16 cellular contexts compared by ENCODE assay signal in the genomic region with DNA sequence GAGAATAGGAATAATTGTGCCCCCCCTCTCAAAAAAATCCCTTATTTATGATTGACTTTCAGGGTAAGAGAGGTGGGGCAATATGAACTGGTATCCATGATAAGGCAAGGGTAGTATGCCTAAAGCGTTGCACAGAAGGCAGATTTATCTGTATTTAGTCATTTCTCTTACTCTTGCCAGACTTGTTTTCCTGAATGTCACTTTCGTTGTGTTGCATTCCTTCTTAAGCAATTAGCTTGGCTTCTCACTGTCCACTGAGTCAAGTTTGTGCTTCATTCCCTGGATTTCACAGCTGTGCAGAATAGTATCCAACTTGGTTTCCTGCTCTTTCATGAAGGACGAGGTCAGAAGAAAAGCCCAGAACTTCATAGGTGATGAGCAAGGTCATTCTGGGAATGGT.
A peak's percentile ranks its signal among the peaks of the same experiment; 100 is the strongest.
DNase-seq lines count a peak whose midpoint lies in the region; ATAC-seq and TF ChIP-seq lines count a peak whose summit lies in the region.
"Had no signal": no experiment of that assay in that cellular context is flagged by ENCODE, and none has a peak within 500 bp of the region (broad histone marks: within the 10 kb centered on the region; RNA-seq: fewer than 3 reads in every experiment).

No MANE protein-coding gene starts in this region.

- H3K9me3 Mint-ChIP-seq in activated CD8-positive, alpha-beta T cell treated with anti-CD3 and anti-CD28 coated beads, Interleukin-2, amount 10 ng/mL, durations not matched to agents 7 days and 5 days (ENCODE audit: insufficient read depth): no peaks in the 10 kb centered on the region

- H3K4me3 Mint-ChIP-seq in T-helper 17 cell: no peak overlapping the region
- H3K4me3 Mint-ChIP-seq in activated CD8-positive, alpha-beta T cell treated with anti-CD3 and anti-CD28 coated beads, Interleukin-2, amount 10 ng/mL, durations not matched to agents 7 days and 5 days: no peak overlapping the region
- H3K4me3 Mint-ChIP-seq: activated CD4-positive, alpha-beta T cell treated with anti-CD3 and anti-CD28 coated beads for 36 hours had no signal

- H3K36me3 Mint-ChIP-seq in T-helper 17 cell (ENCODE audit: low read depth): no peaks in the 10 kb centered on the region
- H3K36me3 Mint-ChIP-seq in activated CD8-positive, alpha-beta T cell treated with anti-CD3 and anti-CD28 coated beads, Interleukin-2, amount 10 ng/mL, durations not matched to agents 7 days and 5 days (ENCODE audit: low read depth): no peaks in the 10 kb centered on the region

- TF ChIP-seq CTCF in AG10803 (conservative IDR thresholded peaks at IDR 0.05; ENCODE audit: low read length): no peak
- no peak for TF ChIP-seq CTCF in Panc1 (IDR thresholded peaks at IDR 0.05)
- no peak for TF ChIP-seq CTCF in fibroblast of mammary gland (conservative IDR thresholded peaks at IDR 0.05; ENCODE audit: control insufficient read depth, insufficient read depth, low read depth, low read length)

- no peak for ATAC-seq in Panc1
- ATAC-seq in HG03097 (IDR thresholded peaks at IDR 0.05; ENCODE audit: low FRiP score, unreplicated experiment): no peak
- ATAC-seq in T-helper 17 cell: no peak
- no peak for ATAC-seq in activated CD8-positive, alpha-beta T cell treated with anti-CD3 and anti-CD28 coated beads, Interleukin-2, amount 10 ng/mL, durations not matched to agents 7 days and 5 days
- ATAC-seq: activated CD4-positive, alpha-beta T cell treated with anti-CD3 and anti-CD28 coated beads for 36 hours; mucosa of descending colon had no signal

- peaks cover 20% of the 10 kb centered on the region for H3K27me3 Mint-ChIP-seq in T-helper 17 cell
- H3K27me3 Mint-ChIP-seq in activated CD8-positive, alpha-beta T cell treated with anti-CD3 and anti-CD28 coated beads, Interleukin-2, amount 10 ng/mL, durations not matched to agents 7 days and 5 days (ENCODE audit: low read depth): peaks cover 3% of the 10 kb centered on the region

- POLR2A ChIA-PET in Panc1 (lab: Charles Lee): no interaction called here
- POLR2A ChIA-PET in activated CD8-positive, alpha-beta T cell treated with anti-CD3 and anti-CD28 coated beads, Interleukin-2, amount 10 ng/mL, durations not matched to agents 7 days and 5 days (lab: Charles Lee): no interaction called here

- CTCF ChIA-PET in Panc1 (lab: Charles Lee): no interaction called here
- CTCF ChIA-PET in activated CD8-positive, alpha-beta T cell treated with anti-CD3 and anti-CD28 coated beads, Interleukin-2, amount 10 ng/mL, durations not matched to agents 7 days and 5 days (lab: Charles Lee): no interaction called here

- BruUV-seq in Panc1 (replicated peaks; lab: Mats Ljungman, UMichigan): no TSS peak

- in situ Hi-C loops in Panc1 (cut with HindIII; ENCODE audit: low pct_unique_long_range_greater_than_20kb, low sequenced_read_pairs): no loop called here

- peak overlapping the region; percentile 24; the same call in 1 of the 2 replicates for H3K4me3 ChIP-seq in AG10803 (ENCODE audit: low read length)
- no peak overlapping the region for H3K4me3 ChIP-seq in Panc1 (ENCODE audit: low read depth in 2 of 2, low read length in 2 of 2)
- no peak overlapping the region for H3K4me3 ChIP-seq in fibroblast of mammary gland (ENCODE audit: control insufficient read depth, low read depth, low read length)
- H3K4me3 ChIP-seq: mucosa of descending colon had no signal

- peak; percentile 70 for DNase-seq in AG10803 (ENCODE audit: low read depth)
- DNase-seq in Panc1 (ENCODE audit: low read depth, low spot score): no peak
- DNase-seq in fibroblast of mammary gland (ENCODE audit: low read depth): peak; percentile 14
- peak; percentile 18 for DNase-seq in renal cortical epithelial cell (ENCODE audit: low read depth)
- no peak for DNase-seq in DMS79 (lab: John Stamatoyannopoulos, UW)
- no peak for DNase-seq in T-helper 17 cell
- no peak for DNase-seq in activated CD8-positive, alpha-beta T cell treated with anti-CD3 and anti-CD28 coated beads, Interleukin-2, amount 10 ng/mL, durations not matched to agents 7 days and 5 days
- DNase-seq: activated CD4-positive, alpha-beta T cell treated with anti-CD3 and anti-CD28 coated beads for 36 hours; activated naive CD4-positive, alpha-beta T cell treated with anti-CD3 and anti-CD28 coated beads, Interleukin-2, amount 50 U/mL, for 16 hours; central memory CD4-positive, alpha-beta T cell; islet precursor cell; mucosa of descending colon; NCI-H2029 treated with DMSO at 0.1 percent for 48 hours; NCI-H748 treated with DMSO at 0.1 percent for 48 hours; occipital lobe had no signal

- H3K4me1 Mint-ChIP-seq in T-helper 17 cell: peaks cover 3% of the 10 kb centered on the region
- H3K4me1 Mint-ChIP-seq in activated CD8-positive, alpha-beta T cell treated with anti-CD3 and anti-CD28 coated beads, Interleukin-2, amount 10 ng/mL, durations not matched to agents 7 days and 5 days (ENCODE audit: low read depth): no peaks in the 10 kb centered on the region
- H3K4me1 Mint-ChIP-seq: activated CD4-positive, alpha-beta T cell treated with anti-CD3 and anti-CD28 coated beads for 36 hours had no signal

- H3K4me1 ChIP-seq in Panc1 (ENCODE audit: control insufficient read depth, insufficient read depth, low read length): peaks cover 8% of the 10 kb centered on the region

- H3K9me3 ChIP-seq in Panc1 (ENCODE audit: control insufficient read depth, insufficient read depth, low read depth, low read length) (no peaks in the 10 kb centered on the region), T-helper 17 cell (ENCODE audit: control insufficient read depth, low read length, poor library complexity, severe bottlenecking) (no peaks in the 10 kb centered on the region)
- H3K9me3 ChIP-seq: mucosa of descending colon had no signal

- intact Hi-C loops in Panc1 (cut with micrococcal nuclease; ENCODE audit: unreplicated experiment): no loop called here

- peak overlapping the region; percentile 70; the same call in 1 of the 2 replicates for H3K27ac ChIP-seq in Panc1 (ENCODE audit: low read length)

- H3K27ac Mint-ChIP-seq in T-helper 17 cell: no peak overlapping the region
- no peak overlapping the region for H3K27ac Mint-ChIP-seq in activated CD8-positive, alpha-beta T cell treated with anti-CD3 and anti-CD28 coated beads, Interleukin-2, amount 10 ng/mL, durations not matched to agents 7 days and 5 days
- H3K27ac Mint-ChIP-seq: activated CD4-positive, alpha-beta T cell treated with anti-CD3 and anti-CD28 coated beads for 36 hours had no signal

- no peaks in the 10 kb centered on the region for H3K36me3 ChIP-seq in Panc1 (ENCODE audit: control insufficient read depth, insufficient read depth, low read length)

- H3K27me3 ChIP-seq in Panc1 (ENCODE audit: control insufficient read depth, insufficient read depth, low read length): no peaks in the 10 kb centered on the region

Comparison
In these comparisons a context has a peak if more than half of its experiments do, and no peak if none do; other contexts are left out.
1. DNase-seq: peak in AG10803 (single experiment), fibroblast of mammary gland (single experiment) and renal cortical epithelial cell (single experiment); none in Panc1 (single experiment), DMS79 (single experiment), T-helper 17 cell (0 of 3) and activated CD8-positive, alpha-beta T cell treated with anti-CD3 and anti-CD28 coated beads, Interleukin-2, amount 10 ng/mL, durations not matched to agents 7 days and 5 days (single experiment).